ENCODE assay signal across 1 cellular context in the genomic region with DNA sequence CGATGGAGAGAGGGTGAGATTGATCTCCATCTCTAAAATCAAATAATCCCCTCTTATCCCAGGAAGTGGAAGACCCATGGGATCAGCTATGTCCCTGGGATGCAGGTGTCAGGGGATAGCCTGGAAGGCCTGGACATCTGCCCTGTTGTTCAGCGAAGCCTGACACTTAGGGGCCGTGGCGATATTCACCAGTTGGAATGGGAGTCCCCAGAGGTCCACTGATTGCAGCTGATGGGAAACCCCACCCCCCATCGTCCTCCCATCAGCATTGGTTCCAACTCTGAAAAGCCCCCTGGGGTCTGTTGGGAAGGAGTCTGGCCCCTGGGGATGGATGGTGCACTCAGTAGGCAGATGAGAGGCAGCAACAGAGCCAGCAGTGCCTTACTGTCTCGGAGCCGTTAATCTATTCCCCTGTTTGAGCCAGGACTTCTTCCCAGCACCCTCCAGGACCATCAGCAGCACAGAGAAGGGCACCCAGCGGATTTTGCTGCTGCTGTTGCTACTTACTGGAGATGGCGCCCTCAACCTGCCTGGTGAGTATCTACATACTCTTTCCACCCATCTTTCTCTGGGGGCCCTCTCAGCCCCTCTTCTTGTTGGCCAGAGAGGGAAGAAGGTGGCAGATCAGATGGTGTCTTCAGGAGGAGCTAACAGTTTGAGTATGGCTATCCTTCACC.
TF ChIP-seq lines count a peak whose summit lies in the region.

No MANE protein-coding gene starts in this region.

TF ChIP-seq in HepG2, 621 proteins besides CTCF, POLR2A, EP300 and RAD21:
- TF ChIP-seq KIAA2018 (CRISPR knock-in tag; IDR thresholded peaks at IDR 0.05; ENCODE audit: borderline replicate concordance): no peak
- TF ChIP-seq ZNF282 (IDR thresholded peaks at IDR 0.05; ENCODE audit: partially characterized antibody): no peak
- TF ChIP-seq ZNF605 (CRISPR knock-in tag; IDR thresholded peaks at IDR 0.05): no peak
- TF ChIP-seq ZBTB26 (CRISPR knock-in tag; IDR thresholded peaks at IDR 0.05; ENCODE audit: borderline replicate concordance): no peak
- peak; percentile 39; the same call in 1 of the 2 replicates for TF ChIP-seq STAG1 (CRISPR knock-in tag; IDR thresholded peaks at IDR 0.05)
